17 cellular contexts compared by ENCODE assay signal in the genomic region with DNA sequence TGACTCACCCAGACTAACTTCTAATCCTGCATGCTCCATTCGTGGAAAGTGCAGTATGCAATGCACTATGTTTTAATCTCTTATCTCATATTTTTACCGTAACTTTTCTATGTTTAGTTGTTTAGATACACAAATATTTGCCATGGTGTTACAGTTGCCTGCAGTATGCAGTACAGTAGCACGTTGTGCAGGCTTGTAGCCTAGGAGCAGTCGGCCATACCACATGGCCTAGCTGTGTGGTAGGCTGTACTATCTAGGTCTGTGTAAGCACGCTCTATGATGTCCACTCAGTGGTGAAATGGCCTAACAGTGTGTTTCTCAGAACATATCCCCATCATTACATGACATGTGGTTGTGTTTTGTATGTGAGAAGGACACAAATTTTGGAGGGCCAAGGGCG. TPM values are rescaled to one million over a fixed set of nuclear protein-coding genes. Genes with fewer than 3 reads are reported as not detected.
DNase-seq lines count a peak whose midpoint lies in the region; FAIRE-seq and TF ChIP-seq lines count a peak whose summit lies in the region.
"Had no signal": no experiment of that assay in that cellular context is flagged by ENCODE, and none has a peak within 500 bp of the region (broad histone marks: within the 10 kb centered on the region; RNA-seq: fewer than 3 reads in every experiment).

No MANE protein-coding gene starts in this region.

- H3K14ac ChIP-seq in H1 (ENCODE audit: insufficient read length) (no peak overlapping the region), mesenchymal stem cell (ENCODE audit: low read length in 2 of 2) (no peak overlapping the region)

- no peak overlapping the region for H3K23ac ChIP-seq in H1 (ENCODE audit: insufficient read length)
- no peak overlapping the region for H3K23ac ChIP-seq in mesenchymal stem cell (ENCODE audit: low read length in 2 of 2)

- H4K91ac ChIP-seq in H1 (replicated peaks; ENCODE audit: insufficient read length, low read length) (no peak overlapping the region), mesenchymal stem cell (ENCODE audit: low read length) (no peak overlapping the region)

- no peak for TF ChIP-seq RAD21 in H1 (IDR thresholded peaks at IDR 0.05 in 1 of 2, conservative IDR thresholded peaks at IDR 0.05 in 1 of 2; ENCODE audit: low read depth in 2 of 2, low read length in 2 of 2)

- H3K36me3 ChIP-seq in H1 (ENCODE audit: control insufficient read depth in 2 of 4, insufficient read depth in 4 of 4, low read length in 3 of 4), result no peaks in the 10 kb centered on the region
- no peaks in the 10 kb centered on the region for H3K36me3 ChIP-seq in mesenchymal stem cell (ENCODE audit: control insufficient read depth in 1 of 2, insufficient read depth in 2 of 2, low read depth in 1 of 2, low read length in 2 of 2)
- H3K36me3 ChIP-seq in BE2C, result no peaks in the 10 kb centered on the region

- H3K4me1 ChIP-seq in H1 (replicated peaks in 1 of 4; ENCODE audit: control insufficient read depth in 3 of 4, insufficient read depth in 4 of 4, low read length in 3 of 4) (no peaks in the 10 kb centered on the region), mesenchymal stem cell (ENCODE audit: control insufficient read depth, insufficient read depth, low read depth, low read length) (no peaks in the 10 kb centered on the region), BE2C (no peaks in the 10 kb centered on the region)
- H3K4me1 ChIP-seq: Caco-2 had no signal

- H3K4ac ChIP-seq in H1 (replicated peaks; ENCODE audit: insufficient read length, low read depth, low read length), result no peak overlapping the region
- no peak overlapping the region for H3K4ac ChIP-seq in mesenchymal stem cell (ENCODE audit: low read depth in 1 of 2, low read length in 2 of 2)

- no peak overlapping the region for H2BK5ac ChIP-seq in H1 (ENCODE audit: low read depth, low read length)
- no peak overlapping the region for H2BK5ac ChIP-seq in mesenchymal stem cell (ENCODE audit: low read depth, low read length, poor library complexity, severe bottlenecking)

- H3K27me3 ChIP-seq in H1 (replicated peaks in 1 of 4; ENCODE audit: control insufficient read depth in 3 of 4, extremely low read depth in 1 of 4, insufficient read depth in 3 of 4, low read length in 3 of 4) (no peaks in the 10 kb centered on the region), mesenchymal stem cell (ENCODE audit: control insufficient read depth in 1 of 2, insufficient read depth in 1 of 2, low read length in 2 of 2) (no peaks in the 10 kb centered on the region), BE2C (no peaks in the 10 kb centered on the region)

- H3K79me2 ChIP-seq in H1 (ENCODE audit: control insufficient read depth in 1 of 2, insufficient read depth in 2 of 2, low read length in 2 of 2), result no peaks in the 10 kb centered on the region

- H3K9ac ChIP-seq in H1 (replicated peaks in 1 of 4; ENCODE audit: extremely low read depth in 1 of 4, low read depth in 3 of 4, low read length in 3 of 4) (no peak overlapping the region), mesenchymal stem cell (ENCODE audit: low read length) (no peak overlapping the region)

- H3K23me2 ChIP-seq in H1 (ENCODE audit: low read depth, low read length), result no peaks in the 10 kb centered on the region

- H3K27ac ChIP-seq in H1 (ENCODE audit: low read depth, low read length), result no peak overlapping the region
- no peak overlapping the region for H3K27ac ChIP-seq in mesenchymal stem cell (ENCODE audit: low read length, poor library complexity, severe bottlenecking)
- H3K27ac ChIP-seq: C4-2B had no signal

- 90% methylated on average over 6 of the region's 6 CpGs; no CpG with 5 or more reads in 1 of the 2 experiments for whole genome bisulfite sequencing in H1 (ENCODE audit: extremely low coverage in 1 of 2, insufficient coverage in 1 of 2, insufficient read length in 1 of 2, insufficient replicate concordance in 2 of 2, low coverage in 1 of 2, low lambda C conversion rate in 2 of 2, missing lambda C conversion rate in 1 of 2), 2 experiments
- WGBS in mesenchymal stem cell, result 92% methylated on average over 4 of the region's 6 CpGs

- no peak overlapping the region for H4K5ac ChIP-seq in H1 (ENCODE audit: insufficient read length, low read depth, low read length)

- POLR2A ChIA-PET in H1 (lab: Charles Lee; ENCODE audit: partially characterized antibody), result no interaction called here

- peak overlapping the region; percentile 15; the same call in 1 of the 2 replicates for H2AFZ ChIP-seq in H1 (ENCODE audit: low read length)
- H2AFZ ChIP-seq in mesenchymal stem cell (ENCODE audit: low read depth, low read length), result no peak overlapping the region
- H2AFZ ChIP-seq: GM23338 had no signal

- FAIRE-seq in HTR-8/SVneo (lab: Jason Lieb, UNC) (peak; percentile 23), H1 (lab: Jason Lieb, UNC) (no peak)
- FAIRE-seq: A204.1, D721Med, K562 had no signal

- H2AK5ac ChIP-seq in H1 (ENCODE audit: low read depth, low read length) (no peak overlapping the region), mesenchymal stem cell (ENCODE audit: low read length, severe bottlenecking) (no peak overlapping the region)

- DNase-seq in HTR-8/SVneo (ENCODE audit: insufficient read length, low spot score) (no peak), H1 (ENCODE audit: low read depth in 1 of 2, low spot score in 2 of 2) (no peak), mesenchymal stem cell (no peak), pons (ENCODE audit: low spot score) (no peak), BE2C (no peak), midbrain (lab: John Stamatoyannopoulos, UW) (no peak)
- DNase-seq: ACHN; Caco-2; CD4-positive, alpha-beta T cell; DMS79; GF-D8; H7 had no signal

- TF ChIP-seq EP300 in H1 (IDR thresholded peaks at IDR 0.05; ENCODE audit: borderline replicate concordance in 1 of 2, low read depth in 2 of 2, low read length in 2 of 2), result no peak

- no peak overlapping the region for H4K8ac ChIP-seq in H1 (ENCODE audit: extremely low read depth, insufficient read depth, low read length)
- H4K8ac ChIP-seq in mesenchymal stem cell (ENCODE audit: low read length), result peak overlapping the region; percentile 40

- no peak for TF ChIP-seq POLR2A in H1 (IDR thresholded peaks at IDR 0.05; ENCODE audit: control extremely low read depth in 1 of 2, low read depth in 2 of 2, low read length in 2 of 2)

- H3K4me3 ChIP-seq in H1 (ENCODE audit: extremely low read depth in 1 of 4, insufficient read depth in 2 of 4, low read depth in 3 of 4, low read length in 4 of 4), result no peak overlapping the region
- no peak overlapping the region for H3K4me3 ChIP-seq in mesenchymal stem cell (ENCODE audit: insufficient read depth in 1 of 2, low read depth in 1 of 2, low read length in 2 of 2)
- no peak overlapping the region for H3K4me3 ChIP-seq in BE2C (ENCODE audit: low read depth, low read length)
- H3K4me3 ChIP-seq: GM23338, K562 had no signal

- H3K4me2 ChIP-seq in H1 (ENCODE audit: insufficient read depth in 1 of 2, low read depth in 2 of 2, low read length in 2 of 2) (no peak overlapping the region), mesenchymal stem cell (ENCODE audit: low read length, poor library complexity, severe bottlenecking) (no peak overlapping the region)
- H3K4me2 ChIP-seq: GM23338 had no signal

- no peak overlapping the region for H2BK15ac ChIP-seq in H1 (ENCODE audit: low read length)
- no peak overlapping the region for H2BK15ac ChIP-seq in mesenchymal stem cell (ENCODE audit: low read depth, poor library complexity, severe bottlenecking)

- no peak overlapping the region for H2BK20ac ChIP-seq in H1 (ENCODE audit: low read length)

- CTCF ChIA-PET in H1 (lab: Charles Lee; ENCODE audit: partially characterized antibody), result no interaction called here

- no peaks in the 10 kb centered on the region for H3K9me3 ChIP-seq in H1 (ENCODE audit: insufficient read depth in 2 of 2, low read depth in 1 of 2, low read length in 1 of 2)
- peaks cover 4% of the 10 kb centered on the region for H3K9me3 ChIP-seq in mesenchymal stem cell (ENCODE audit: control insufficient read depth, low read length)
- H3K9me3 ChIP-seq in BE2C, result no peaks in the 10 kb centered on the region
- H3K9me3 ChIP-seq: Caco-2 had no signal

- no peaks in the 10 kb centered on the region for H4K20me1 ChIP-seq in H1 (replicated peaks in 1 of 2; ENCODE audit: control insufficient read depth in 1 of 2, insufficient read depth in 2 of 2, low read length in 2 of 2)

- no peak overlapping the region for H2BK120ac ChIP-seq in H1 (replicated peaks; ENCODE audit: low read depth, low read length)
- H2BK120ac ChIP-seq in mesenchymal stem cell (ENCODE audit: low read depth, low read length), result no peak overlapping the region

- H3K18ac ChIP-seq in H1 (ENCODE audit: extremely low read depth, low read length) (no peak overlapping the region), mesenchymal stem cell (ENCODE audit: low read depth in 1 of 2, low read length in 2 of 2) (no peak overlapping the region)

- H2BK12ac ChIP-seq in H1 (ENCODE audit: low read depth, low read length), result no peak overlapping the region
- H2BK12ac ChIP-seq in mesenchymal stem cell (ENCODE audit: low read length in 2 of 2), result no peak overlapping the region

- H3K79me1 ChIP-seq in H1 (ENCODE audit: low read depth, low read length) (no peaks in the 10 kb centered on the region), mesenchymal stem cell (replicated peaks; ENCODE audit: low read length, poor library complexity, severe bottlenecking) (no peaks in the 10 kb centered on the region)

- no peak for TF ChIP-seq CTCF in H1 (IDR thresholded peaks at IDR 0.05; ENCODE audit: control extremely low read depth in 1 of 3, insufficient read depth in 1 of 3, low read depth in 1 of 3, low read length in 3 of 3)
- TF ChIP-seq CTCF in BE2C (IDR thresholded peaks at IDR 0.05; ENCODE audit: low read depth, low read length), result no peak

- no peak overlapping the region for H3K56ac ChIP-seq in H1 (replicated peaks; ENCODE audit: insufficient read length, low read depth, low read length)

TF ChIP-seq in H1, 55 proteins besides CTCF, POLR2A, EP300 and RAD21 (continues in another document):
- no peak for TF ChIP-seq YY1 (IDR thresholded peaks at IDR 0.05; ENCODE audit: low read depth, low read length)
- TF ChIP-seq SAP30 (IDR thresholded peaks at IDR 0.05; ENCODE audit: insufficient read depth, insufficient replicate concordance, low read length), result no peak
- no peak for TF ChIP-seq JUN (IDR thresholded peaks at IDR 0.05; ENCODE audit: low read depth, low read length)
- TF ChIP-seq KDM5A (IDR thresholded peaks at IDR 0.05; ENCODE audit: low read length), result no peak
- TF ChIP-seq TAF1 (IDR thresholded peaks at IDR 0.05; ENCODE audit: low read depth, low read length), result no peak

RNA-seq across cellular contexts. Expression of gene RFX8, which starts 18.2 kb away (rescaled TPM):
- total RNA-seq in H1 (2021; fragmentation: NEBNext Ultra II Directional; extraction: Animal tissue kit (Norgen Biotek cat#: 25700)), result 0.60 and 1.3 TPM in 2 replicates
- 0.57 and 0.97 TPM in 2 replicates for polyA plus RNA-seq in H1 (2011; rRNA removed)
- 1.2 TPM for polyA plus RNA-seq in H1 (2011; cell fraction: cytosol; rRNA removed)
- 1.3 TPM for polyA plus RNA-seq in H1 (2011; cell fraction: nucleus; rRNA removed)
- 0.54 to 1.4 TPM (median 0.94 TPM) in 4 replicates for polyA plus RNA-seq in H1 (2012, experiment 1 of 2)
- polyA plus RNA-seq in H1 (2012, experiment 2 of 2), result not detected
- polyA plus RNA-seq in H1 (2013, experiment 1 of 2), result 0.41 TPM
- 0.22 TPM for polyA plus RNA-seq in H1 (2013, experiment 2 of 2)
- polyA minus RNA-seq in H1 (2011; rRNA and poly(A)+ RNA removed), result 0.28 and 0.34 TPM in 2 replicates
- polyA minus RNA-seq in H1 (2011; cell fraction: cytosol; rRNA and poly(A)+ RNA removed), result not detected
- polyA minus RNA-seq in H1 (2011; cell fraction: nucleus; rRNA and poly(A)+ RNA removed), result 1.6 TPM
- 0.55 TPM for polyA plus RNA-seq in mesenchymal stem cell (2013, experiment 1 of 2)
- 0.66 TPM for polyA plus RNA-seq in mesenchymal stem cell (2013, experiment 2 of 2)
- polyA plus RNA-seq in BE2C (2012; ENCODE audit: insufficient read depth, insufficient read length, low read depth), result not detected
- total RNA-seq: Caco-2, H7, K562 had no signal
- polyA plus RNA-seq: K562 had no signal
